In genomic region chr17:69869667-69870066, GRCh38 we compare ENCODE assay signal across 14 cellular contexts.
DNase-seq lines count a peak whose midpoint lies in the region; ATAC-seq and TF ChIP-seq lines count a peak whose summit lies in the region.
"Had no signal": no experiment of that assay in that cellular context is flagged by ENCODE, and none has a peak within 500 bp of the region (broad histone marks: within the 10 kb centered on the region; RNA-seq: fewer than 3 reads in every experiment).

No MANE protein-coding gene starts in this region.

- H4K20me1 ChIP-seq in hepatocyte (ENCODE audit: insufficient read depth, poor library complexity, severe bottlenecking): no peaks in the 10 kb centered on the region

- no peaks in the 10 kb centered on the region for H3K4me1 Mint-ChIP-seq in CD4-positive, alpha-beta T cell (ENCODE audit: low read depth)

- WGBS in hepatocyte (ENCODE audit: low lambda C conversion rate, missing lambda C conversion rate): 95% methylated on average over 1 of the region's 1 CpG

- no peak overlapping the region for H3K4me3 ChIP-seq in hepatocyte
- H3K4me3 ChIP-seq: lung, right lobe of liver had no signal

- no peaks in the 10 kb centered on the region for H3K9me3 ChIP-seq in hepatocyte (ENCODE audit: low read depth)
- no peaks in the 10 kb centered on the region for H3K9me3 ChIP-seq in CD4-positive, alpha-beta T cell (ENCODE audit: control insufficient read depth, low read length)
- H3K9me3 ChIP-seq: right lobe of liver had no signal

- H3K79me2 ChIP-seq in hepatocyte: no peaks in the 10 kb centered on the region

- intact Hi-C loops in CD4-positive, alpha-beta T cell (cut with DNase I, micrococcal nuclease): no loop called here

- H3K36me3 ChIP-seq in hepatocyte (replicated peaks; ENCODE audit: insufficient read depth, low read depth): no peaks in the 10 kb centered on the region
- H3K36me3 ChIP-seq: right lobe of liver had no signal

- ATAC-seq in GM19397 (IDR thresholded peaks at IDR 0.05; ENCODE audit: unreplicated experiment) (peak; percentile 61), HG02840 (IDR thresholded peaks at IDR 0.05; ENCODE audit: low FRiP score, unreplicated experiment) (peak; percentile 68)
- ATAC-seq in CD4-positive, alpha-beta T cell (ENCODE audit: poor library complexity): no peak
- ATAC-seq: right lobe of liver had no signal

- peaks cover 5% of the 10 kb centered on the region for H3K9me3 Mint-ChIP-seq in CD4-positive, alpha-beta T cell

- TF ChIP-seq CTCF in hepatocyte (IDR thresholded peaks at IDR 0.05; ENCODE audit: poor library complexity): no peak
- no peak for TF ChIP-seq CTCF in CD4-positive, alpha-beta T cell (IDR thresholded peaks at IDR 0.05)

- no peaks in the 10 kb centered on the region for H3K4me1 ChIP-seq in hepatocyte (ENCODE audit: insufficient read depth)
- H3K4me1 ChIP-seq: right lobe of liver had no signal

- no peak overlapping the region for H3K27ac Mint-ChIP-seq in CD4-positive, alpha-beta T cell

- no peak overlapping the region for H3K4me3 Mint-ChIP-seq in CD4-positive, alpha-beta T cell

- CTCF ChIA-PET in CD4-positive, alpha-beta T cell (lab: Charles Lee): no interaction called here

- POLR2A ChIA-PET in CD4-positive, alpha-beta T cell (lab: Charles Lee): no interaction called here

- H3K27me3 Mint-ChIP-seq in CD4-positive, alpha-beta T cell: no peaks in the 10 kb centered on the region

- no peaks in the 10 kb centered on the region for H3K36me3 Mint-ChIP-seq in CD4-positive, alpha-beta T cell (ENCODE audit: low read depth)

- no peaks in the 10 kb centered on the region for H3K9me2 ChIP-seq in hepatocyte (replicated peaks; ENCODE audit: insufficient read depth)

- no peaks in the 10 kb centered on the region for H3K27me3 ChIP-seq in hepatocyte
- H3K27me3 ChIP-seq in CD4-positive, alpha-beta T cell (ENCODE audit: control insufficient read depth, insufficient read depth, low read length): no peaks in the 10 kb centered on the region
- H3K27me3 ChIP-seq: foreskin keratinocyte, right lobe of liver had no signal

- H2AFZ ChIP-seq in hepatocyte: no peak overlapping the region

- DNase-seq in ELR (ENCODE audit: low read depth) (peak; percentile 26), HT1080 (ENCODE audit: low read depth) (peak; percentile 3), hepatocyte (ENCODE audit: low spot score) (no peak), RPMI8226 (no peak), NCI-H2196 (lab: John Stamatoyannopoulos, UW; ENCODE audit: unreplicated experiment) (no peak)
- DNase-seq in CD4-positive, alpha-beta T cell: no peak
- DNase-seq: central memory CD4-positive, alpha-beta T cell; NCI-H1048; NK-92 treated with Interleukin-12 subunit alpha and Interleukin-12 subunit beta, amount 100 ng/mL, for 24 hours; right lobe of liver had no signal

- no peak overlapping the region for H3K4me2 ChIP-seq in hepatocyte

- H3K27ac ChIP-seq in hepatocyte: no peak overlapping the region
- H3K27ac ChIP-seq in CD4-positive, alpha-beta T cell (ENCODE audit: low read depth, low read length): no peak overlapping the region
- H3K27ac ChIP-seq: foreskin keratinocyte, right lobe of liver had no signal

Comparison
In these comparisons a context has a peak if more than half of its experiments do, and no peak if none do; other contexts are left out.
1. DNase-seq: peak in ELR (single experiment) and HT1080 (single experiment); none in hepatocyte (single experiment), RPMI8226 (single experiment), CD4-positive, alpha-beta T cell (0 of 10) and NCI-H2196 (single experiment).